ENCODE assay signal across 13 cellular contexts in genomic region chr16:81810361-81810760, GRCh38. TPM values are rescaled to one million over a fixed set of nuclear protein-coding genes. Genes with fewer than 3 reads are reported as not detected.
DNase-seq lines count a peak whose midpoint lies in the region; ATAC-seq and TF ChIP-seq lines count a peak whose summit lies in the region.
"Had no signal": no experiment of that assay in that cellular context is flagged by ENCODE, and none has a peak within 500 bp of the region (broad histone marks: within the 10 kb centered on the region; RNA-seq: fewer than 3 reads in every experiment).

No MANE protein-coding gene starts in this region.

- no peaks in the 10 kb centered on the region for H3K4me1 Mint-ChIP-seq in activated naive CD4-positive, alpha-beta T cell treated with anti-CD3 and anti-CD28 coated beads for 36 hours (ENCODE audit: low read depth)
- H3K4me1 Mint-ChIP-seq in WTC11 = peaks cover 14% of the 10 kb centered on the region
- H3K4me1 Mint-ChIP-seq in stimulated activated memory B cell treated with anti-CD40 and anti-IgM and Interleukin-4, amounts not matched to agents 10 μg/mL and 1 μg/mL and 100 μg/mL, for 72 hours = peaks cover 100% of the 10 kb centered on the region

- peaks cover 5% of the 10 kb centered on the region for H3K9me3 Mint-ChIP-seq in activated naive CD4-positive, alpha-beta T cell treated with anti-CD3 and anti-CD28 coated beads for 36 hours
- peaks cover 12% of the 10 kb centered on the region for H3K9me3 Mint-ChIP-seq in WTC11
- H3K9me3 Mint-ChIP-seq in stimulated activated memory B cell treated with anti-CD40 and anti-IgM and Interleukin-4, amounts not matched to agents 10 μg/mL and 1 μg/mL and 100 μg/mL, for 72 hours = no peaks in the 10 kb centered on the region

- ATAC-seq in HG02938 (IDR thresholded peaks at IDR 0.05; ENCODE audit: unreplicated experiment) (peak; percentile 28), WTC11 (no peak)
- no peak for ATAC-seq in stimulated activated memory B cell treated with anti-CD40 and anti-IgM and Interleukin-4, amounts not matched to agents 10 μg/mL and 1 μg/mL and 100 μg/mL, for 72 hours
- ATAC-seq: activated CD4-positive, CD25-positive, alpha-beta regulatory T cell treated with anti-CD3 and anti-CD28 coated beads, Interleukin-2, amount 50 U/mL, for 24 hours had no signal

- no peak for DNase-seq in activated naive CD4-positive, alpha-beta T cell treated with anti-CD3 and anti-CD28 coated beads for 36 hours
- no peak for DNase-seq in activated naive CD4-positive, alpha-beta T cell treated with anti-CD3 and anti-CD28 coated beads, Interleukin-2, amount 50 U/mL, for 16 hours
- DNase-seq in WTC11 (ENCODE audit: low spot score) (no peak), activated T-cell treated with anti-CD3 and anti-CD28 coated beads for 4 hours (no peak), DMS153 (lab: John Stamatoyannopoulos, UW) (no peak)
- no peak for DNase-seq in stimulated activated CD4-positive, alpha-beta T cell treated with anti-CD3 and anti-CD28 coated beads, Interleukin-4, amount 100 ng/mL, for 24 hours
- DNase-seq: activated T-cell treated with anti-CD3 and anti-CD28 coated beads, Interleukin-2, amount 50 U/mL, for 24 hours; adrenal gland; mesendoderm; stimulated activated naive CD8-positive, alpha-beta T cell treated with anti-CD3 and anti-CD28 coated beads, Interleukin-15, Interleukin-2, amounts not matched to agents 100 U/mL and 50 U/mL, for 24 hours had no signal

- intact Hi-C loops in activated naive CD4-positive, alpha-beta T cell treated with anti-CD3 and anti-CD28 coated beads for 36 hours (cut with micrococcal nuclease) = no loop called here

- H3K27me3 Mint-ChIP-seq in activated naive CD4-positive, alpha-beta T cell treated with anti-CD3 and anti-CD28 coated beads for 36 hours (ENCODE audit: low read depth) = no peaks in the 10 kb centered on the region
- H3K27me3 Mint-ChIP-seq in WTC11 (ENCODE audit: low read depth) = no peaks in the 10 kb centered on the region
- no peaks in the 10 kb centered on the region for H3K27me3 Mint-ChIP-seq in stimulated activated memory B cell treated with anti-CD40 and anti-IgM and Interleukin-4, amounts not matched to agents 10 μg/mL and 1 μg/mL and 100 μg/mL, for 72 hours

- no peak overlapping the region for H3K4me3 Mint-ChIP-seq in activated naive CD4-positive, alpha-beta T cell treated with anti-CD3 and anti-CD28 coated beads for 36 hours
- no peak overlapping the region for H3K4me3 Mint-ChIP-seq in WTC11
- peak overlapping the region; percentile 32 for H3K4me3 Mint-ChIP-seq in stimulated activated memory B cell treated with anti-CD40 and anti-IgM and Interleukin-4, amounts not matched to agents 10 μg/mL and 1 μg/mL and 100 μg/mL, for 72 hours
- H3K4me3 Mint-ChIP-seq: activated T-cell treated with anti-CD3 and anti-CD28 coated beads, Interleukin-2, amount 50 U/mL, for 24 hours had no signal

- POLR2A ChIA-PET in WTC11 (lab: Charles Lee) = no interaction called here

- H3K36me3 Mint-ChIP-seq in activated naive CD4-positive, alpha-beta T cell treated with anti-CD3 and anti-CD28 coated beads for 36 hours (ENCODE audit: low read depth) = no peaks in the 10 kb centered on the region
- H3K36me3 Mint-ChIP-seq in WTC11 = no peaks in the 10 kb centered on the region
- peaks cover 60% of the 10 kb centered on the region for H3K36me3 Mint-ChIP-seq in stimulated activated memory B cell treated with anti-CD40 and anti-IgM and Interleukin-4, amounts not matched to agents 10 μg/mL and 1 μg/mL and 100 μg/mL, for 72 hours

- peak overlapping the region; percentile 10 for H3K27ac Mint-ChIP-seq in activated naive CD4-positive, alpha-beta T cell treated with anti-CD3 and anti-CD28 coated beads for 36 hours
- peak overlapping the region; percentile 47 for H3K27ac Mint-ChIP-seq in WTC11
- peak overlapping the region; percentile 99 for H3K27ac Mint-ChIP-seq in stimulated activated memory B cell treated with anti-CD40 and anti-IgM and Interleukin-4, amounts not matched to agents 10 μg/mL and 1 μg/mL and 100 μg/mL, for 72 hours
- H3K27ac Mint-ChIP-seq: activated T-cell treated with anti-CD3 and anti-CD28 coated beads, Interleukin-2, amount 50 U/mL, for 24 hours had no signal

- CTCF ChIA-PET in activated naive CD4-positive, alpha-beta T cell treated with anti-CD3 and anti-CD28 coated beads for 36 hours (lab: Charles Lee) = interaction anchor here (0.7 kb wide), 1 partner anchor 406 kb away, joined by 3 read pairs; no protein-coding TSS in a partner anchor
- CTCF ChIA-PET in WTC11 (lab: Charles Lee) = no interaction called here

- no peak for TF ChIP-seq CTCF in WTC11 (IDR thresholded peaks at IDR 0.05)

TF ChIP-seq in WTC11, 78 proteins besides CTCF, POLR2A, EP300 and RAD21:
- no peak for TF ChIP-seq TP53 (CRISPR knock-in tag; IDR thresholded peaks at IDR 0.05)
- no peak for TF ChIP-seq JUN (CRISPR knock-in tag; IDR thresholded peaks at IDR 0.05)
- TF ChIP-seq ZNF423 (CRISPR knock-in tag; IDR thresholded peaks at IDR 0.05) = no peak
- TF ChIP-seq SMAD4 (CRISPR knock-in tag; IDR thresholded peaks at IDR 0.05) = no peak
- no peak for TF ChIP-seq ZBTB21 (CRISPR knock-in tag; IDR thresholded peaks at IDR 0.05; ENCODE audit: borderline replicate concordance)
- no peak for TF ChIP-seq HMGA2 (CRISPR knock-in tag; IDR thresholded peaks at IDR 0.05)
- no peak for TF ChIP-seq ZNF263 (CRISPR knock-in tag; IDR thresholded peaks at IDR 0.05; ENCODE audit: low read depth)
- no peak for TF ChIP-seq PRRX2 (CRISPR knock-in tag; IDR thresholded peaks at IDR 0.05)
- no peak for TF ChIP-seq ZNF396 (CRISPR knock-in tag; IDR thresholded peaks at IDR 0.05; ENCODE audit: borderline replicate concordance)
- no peak for TF ChIP-seq ESRRA (CRISPR knock-in tag; IDR thresholded peaks at IDR 0.05; ENCODE audit: borderline replicate concordance)
- no peak for TF ChIP-seq ZNF425 (CRISPR knock-in tag; conservative IDR thresholded peaks at IDR 0.05)
- no peak for TF ChIP-seq ZNF121 (CRISPR knock-in tag; IDR thresholded peaks at IDR 0.05)
- no peak for TF ChIP-seq RORB (CRISPR knock-in tag; IDR thresholded peaks at IDR 0.05)
- no peak for TF ChIP-seq ETV6 (CRISPR knock-in tag; IDR thresholded peaks at IDR 0.05)
- no peak for TF ChIP-seq MAX (CRISPR knock-in tag; IDR thresholded peaks at IDR 0.05)

RNA-seq across cellular contexts. Expression of gene PLCG2, which starts 31.3 kb away (rescaled TPM):
- total RNA-seq in activated naive CD4-positive, alpha-beta T cell treated with anti-CD3 and anti-CD28 coated beads for 36 hours = 10 to 100 TPM; 12.0 to 13.4 TPM
- 7.0 to 8.7 TPM (median 8.6 TPM) in 3 replicates for total RNA-seq in WTC11 (2021)

Comparison
In these comparisons a context has a peak if more than half of its experiments do, and no peak if none do; other contexts are left out.
1. H3K27ac Mint-ChIP-seq: peak in every context shown above with its lines; median percentile 99 in stimulated activated memory B cell treated with anti-CD40 and anti-IgM and Interleukin-4, amounts not matched to agents 10 μg/mL and 1 μg/mL and 100 μg/mL, for 72 hours; 47 in WTC11; 10 in activated naive CD4-positive, alpha-beta T cell treated with anti-CD3 and anti-CD28 coated beads for 36 hours.